1 cellular context compared by ENCODE assay signal in genomic region chr21:33542640-33543504, GRCh38.
TF ChIP-seq lines count a peak whose summit lies in the region.

Gene SON, plus strand, starts transcription at chr21:33543038. Its CDS starts 55 bp downstream, at chr21:33543093.

TF ChIP-seq in SK-N-SH, 30 proteins besides CTCF, POLR2A, EP300 and RAD21 (continued from another document):
- TF ChIP-seq ZBTB33 (IDR thresholded peaks at IDR 0.05; ENCODE audit: borderline replicate concordance, low read depth): no peak
- TF ChIP-seq TEAD4 (IDR thresholded peaks at IDR 0.05; ENCODE audit: borderline replicate concordance, insufficient read depth): peak; percentile 87
- peak; percentile 82; the same call in 1 of the 2 replicates for TF ChIP-seq SIN3A (IDR thresholded peaks at IDR 0.05; ENCODE audit: borderline replicate concordance, low read depth, low read length)
- TF ChIP-seq USF2 (IDR thresholded peaks at IDR 0.05; ENCODE audit: borderline replicate concordance, low read depth, low read length): no peak
- no peak for TF ChIP-seq SMC3 (IDR thresholded peaks at IDR 0.05; ENCODE audit: low read depth, low read length)
- peak; percentile 11; the same call in 1 of the 2 replicates for TF ChIP-seq GABPA (IDR thresholded peaks at IDR 0.05; ENCODE audit: low read depth)
- peak; percentile 57; the same call in 1 of the 2 replicates for TF ChIP-seq MAX (IDR thresholded peaks at IDR 0.05; ENCODE audit: low read depth)
- TF ChIP-seq NRF1 (IDR thresholded peaks at IDR 0.05; ENCODE audit: low read depth, low read length): no peak; the same call in 1 of the 2 replicates
- no peak; the same call in none of the 2 replicates for TF ChIP-seq MXI1 (IDR thresholded peaks at IDR 0.05; ENCODE audit: low read depth, low read length)
